Comparison of ENCODE assay signal across 10 cellular contexts in the genomic region with DNA sequence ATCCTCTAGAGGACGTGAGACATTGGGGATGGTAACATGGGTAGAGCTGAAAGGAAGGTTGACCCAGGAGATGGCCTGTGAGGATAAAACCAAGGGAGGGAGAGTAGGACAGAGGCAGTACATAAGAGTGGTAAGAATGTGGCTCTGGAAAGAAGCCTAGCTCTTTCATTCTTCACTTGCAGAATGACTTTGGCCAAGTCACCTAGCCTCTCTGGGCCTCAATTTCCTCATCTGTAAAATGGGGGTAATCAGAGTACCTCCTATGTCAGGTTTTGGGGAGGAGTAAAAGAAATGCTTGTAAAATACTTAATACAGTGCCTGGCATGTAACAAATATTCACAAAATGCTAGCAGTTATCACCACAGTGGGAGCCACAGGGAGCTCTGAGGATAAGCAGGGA. TPM values are rescaled to one million over a fixed set of nuclear protein-coding genes. Genes with fewer than 3 reads are reported as not detected.
DNase-seq lines count a peak whose midpoint lies in the region; ATAC-seq, FAIRE-seq and TF ChIP-seq lines count a peak whose summit lies in the region.
"Had no signal": no experiment of that assay in that cellular context is flagged by ENCODE, and none has a peak within 500 bp of the region (broad histone marks: within the 10 kb centered on the region; RNA-seq: fewer than 3 reads in every experiment).

No MANE protein-coding gene starts in this region.

- no peaks in the 10 kb centered on the region for H3K9me3 Mint-ChIP-seq in activated naive CD4-positive, alpha-beta T cell treated with anti-CD3 and anti-CD28 coated beads, Interleukin-2, amount 50 U/mL, for 72 hours

- ATAC-seq in SK-N-SH treated with all-trans-retinoic acid at 6 μM for 48 hours (no peak), GM18870 (IDR thresholded peaks at IDR 0.05; ENCODE audit: unreplicated experiment) (no peak)
- no peak for ATAC-seq in activated naive CD4-positive, alpha-beta T cell treated with anti-CD3 and anti-CD28 coated beads, Interleukin-2, amount 50 U/mL, for 72 hours

- DNase-seq in SK-N-SH (no peak), keratinocyte (ENCODE audit: low read depth, low spot score) (no peak), NCI-H2227 treated with DMSO at 0.1 percent for 48 hours (lab: John Stamatoyannopoulos, UW) (no peak), kidney tubule cell (ENCODE audit: low spot score) (no peak)
- DNase-seq in activated naive CD4-positive, alpha-beta T cell treated with anti-CD3 and anti-CD28 coated beads, Interleukin-2, amount 50 U/mL, for 72 hours (ENCODE audit: low spot score in 2 of 2) = no peak

- TF ChIP-seq CTCF in SK-N-SH (IDR thresholded peaks at IDR 0.05) = no peak
- no peak for TF ChIP-seq CTCF in keratinocyte (optimal IDR thresholded peaks at IDR 0.05 in 1 of 3, IDR thresholded peaks at IDR 0.05 in 1 of 3, conservative IDR thresholded peaks at IDR 0.05 in 1 of 3; ENCODE audit: extremely low read depth in 1 of 3, insufficient read depth in 2 of 3, low read length in 3 of 3)

- CTCF ChIA-PET in SK-N-SH (lab: Yijun Ruan, JAX) = interaction anchor here (0.6 to 1.7 kb wide), 7 partner anchors 10 to 459 kb away, joined by 3 to 8 read pairs (median 3); no protein-coding TSS in a partner anchor

- H3K4me1 ChIP-seq in SK-N-SH (ENCODE audit: control insufficient read depth in 1 of 2, insufficient read depth in 2 of 2, low read depth in 1 of 2, low read length in 1 of 2) (peaks cover 36 to 45% of the 10 kb centered on the region in 2 experiments), keratinocyte (ENCODE audit: control insufficient read depth, extremely low read depth, insufficient read depth, low read length) (peaks cover 54% of the 10 kb centered on the region), stomach smooth muscle (ENCODE audit: control insufficient read depth, insufficient read depth, low read length) (peaks cover 77% of the 10 kb centered on the region)

- peak overlapping the region; percentile 92 for H3K4me2 ChIP-seq in SK-N-SH
- H3K4me2 ChIP-seq in keratinocyte (ENCODE audit: control insufficient read depth, extremely low read depth, insufficient read depth, low read depth, low read length) = peak overlapping the region; percentile 99

- FAIRE-seq in keratinocyte (lab: Jason Lieb, UNC) = no peak
- FAIRE-seq: A204.1 had no signal

- peaks cover 52% of the 10 kb centered on the region for H3F3A ChIP-seq in SK-N-SH (replicated peaks; ENCODE audit: insufficient read depth)

- H3K9ac ChIP-seq in SK-N-SH (peak overlapping the region; percentile 99; the same call in 1 of the 2 replicates), keratinocyte (ENCODE audit: control insufficient read depth, extremely low read depth, insufficient read depth, low read length) (peak overlapping the region; percentile 66), stomach smooth muscle (ENCODE audit: low read length in 2 of 2) (peak overlapping the region; percentile 72 to 98)

- TF ChIP-seq RAD21 in SK-N-SH (IDR thresholded peaks at IDR 0.05; ENCODE audit: low read length) = no peak

- H3K36me3 Mint-ChIP-seq in activated naive CD4-positive, alpha-beta T cell treated with anti-CD3 and anti-CD28 coated beads, Interleukin-2, amount 50 U/mL, for 72 hours = peaks cover 9% of the 10 kb centered on the region in 2 donors

- no peaks in the 10 kb centered on the region for H3K9me1 ChIP-seq in keratinocyte (ENCODE audit: control insufficient read depth, extremely low read depth, insufficient read depth, low read length)

- POLR2A ChIA-PET in SK-N-SH (lab: Yijun Ruan, JAX) = no interaction called here

- H3K27ac ChIP-seq in SK-N-SH (ENCODE audit: low read depth in 2 of 2, low read length in 1 of 2) (peak overlapping the region; percentile 95 to 100), keratinocyte (ENCODE audit: control insufficient read depth, insufficient read depth, low read length) (peak overlapping the region; percentile 99), stomach smooth muscle (ENCODE audit: low read length) (peak overlapping the region; percentile 92)

- H3K36me3 ChIP-seq in SK-N-SH (replicated peaks in 1 of 2; ENCODE audit: control insufficient read depth in 1 of 2, insufficient read depth in 2 of 2, low read length in 1 of 2) (peaks cover 8 to 20% of the 10 kb centered on the region in 2 experiments), keratinocyte (ENCODE audit: control insufficient read depth in 2 of 2, extremely low read depth in 1 of 2, insufficient read depth in 2 of 2, low read length in 2 of 2) (peaks cover 5 to 13% of the 10 kb centered on the region in 2 experiments), stomach smooth muscle (ENCODE audit: control insufficient read depth in 2 of 2, insufficient read depth in 2 of 2, low read length in 2 of 2) (peaks cover 3 to 13% of the 10 kb centered on the region in 2 donors)

- dilution Hi-C loops in keratinocyte (cut with MboI; ENCODE audit: extremely low pct_ligation_motif_present, low sequenced_read_pairs) = no loop called here

- no peak for TF ChIP-seq EP300 in SK-N-SH (IDR thresholded peaks at IDR 0.05; ENCODE audit: borderline replicate concordance in 1 of 2, low read depth in 1 of 2, low read length in 1 of 2)

- peak overlapping the region; percentile 66 to 67 for H3K4me3 ChIP-seq in SK-N-SH (ENCODE audit: low read depth in 2 of 2, low read length in 1 of 2)
- peak overlapping the region in 2 of 3 experiments; percentile 67 to 71 for H3K4me3 ChIP-seq in keratinocyte (ENCODE audit: control insufficient read depth in 2 of 3, extremely low read depth in 1 of 3, insufficient read depth in 2 of 3, low read depth in 1 of 3, low read length in 3 of 3)
- peak overlapping the region; percentile 69 to 87 for H3K4me3 ChIP-seq in stomach smooth muscle (ENCODE audit: low read length in 2 of 2)

- no peaks in the 10 kb centered on the region for H3K9me2 ChIP-seq in SK-N-SH

- peaks cover 46% of the 10 kb centered on the region for H4K20me1 ChIP-seq in SK-N-SH (ENCODE audit: insufficient read depth)
- peaks cover 3% of the 10 kb centered on the region for H4K20me1 ChIP-seq in keratinocyte (ENCODE audit: control insufficient read depth, extremely low read depth, insufficient read depth, low read length)

- H3K79me2 ChIP-seq in SK-N-SH (ENCODE audit: insufficient read depth) = peaks cover 71% of the 10 kb centered on the region
- peaks cover 24% of the 10 kb centered on the region for H3K79me2 ChIP-seq in keratinocyte (ENCODE audit: control insufficient read depth, insufficient read depth, low read length)

- H3K9me3 ChIP-seq in SK-N-SH (no peaks in the 10 kb centered on the region), keratinocyte (ENCODE audit: control insufficient read depth, low read depth, low read length) (no peaks in the 10 kb centered on the region), stomach smooth muscle (ENCODE audit: control insufficient read depth in 2 of 2, low read length in 2 of 2) (no peaks in the 10 kb centered on the region)

- 71% methylated on average over 1 of the region's 1 CpG for WGBS in SK-N-SH (ENCODE audit: low lambda C conversion rate)

- H2AFZ ChIP-seq in SK-N-SH (ENCODE audit: low read depth) = no peak overlapping the region
- no peak overlapping the region for H2AFZ ChIP-seq in keratinocyte (ENCODE audit: control insufficient read depth, low read length)

- H3K27ac Mint-ChIP-seq in activated naive CD4-positive, alpha-beta T cell treated with anti-CD3 and anti-CD28 coated beads, Interleukin-2, amount 50 U/mL, for 72 hours = peak overlapping the region; percentile 80 to 96

- no peaks in the 10 kb centered on the region for H3K27me3 ChIP-seq in SK-N-SH (ENCODE audit: insufficient read depth)
- H3K27me3 ChIP-seq in keratinocyte (ENCODE audit: control insufficient read depth, extremely low read depth, insufficient read depth, low read length) = no peaks in the 10 kb centered on the region
- H3K27me3 ChIP-seq in stomach smooth muscle (ENCODE audit: control insufficient read depth in 1 of 2, insufficient read depth in 2 of 2, low read length in 2 of 2) = no peaks in the 10 kb centered on the region

RNA-seq across cellular contexts. Expression of a gene that starts 6.9 kb away (rescaled TPM):
- polyA plus RNA-seq in SK-N-SH (2012; rRNA removed) = 1.4 and 2.6 TPM in 2 replicates
- 1.5 and 2.1 TPM in 2 replicates for polyA plus RNA-seq in SK-N-SH (2012; cell fraction: cytosol; rRNA removed)
- 12.6 and 12.7 TPM in 2 replicates for polyA plus RNA-seq in SK-N-SH (2012; cell fraction: nucleus; rRNA removed)
- total RNA-seq in activated naive CD4-positive, alpha-beta T cell treated with anti-CD3 and anti-CD28 coated beads, Interleukin-2, amount 50 U/mL, for 72 hours = 10 to 100 TPM; 34.9 to 41.2 TPM
- polyA plus RNA-seq in keratinocyte = 1.0 to 1.6 TPM (median 1.4 TPM) in 3 replicates
- polyA plus RNA-seq in keratinocyte (2011; ENCODE audit: low read depth) = 8.2 TPM
- polyA plus RNA-seq in keratinocyte (2011; cell fraction: cytosol; rRNA removed) = 1.0 and 1.6 TPM in 2 replicates
- 11.7 and 18.0 TPM in 2 replicates for polyA plus RNA-seq in keratinocyte (2011; cell fraction: nucleus; rRNA removed)
- polyA plus RNA-seq in keratinocyte (2012; ENCODE audit: low replicate concordance) = 9.1 and 12.5 TPM in 2 replicates
- polyA minus RNA-seq in keratinocyte = 2.3 to 8.4 TPM (median 5.9 TPM) in 3 replicates
- polyA minus RNA-seq in keratinocyte (2011; cell fraction: cytosol; rRNA and poly(A)+ RNA removed) = 4.0 TPM
- polyA minus RNA-seq in keratinocyte (2011; cell fraction: nucleus; rRNA and poly(A)+ RNA removed) = 18.1 and 23.6 TPM in 2 replicates

RNA-seq across cellular contexts. Expression of a gene that starts 14.0 kb away (rescaled TPM):
- 0.83 and 1.2 TPM in 2 replicates for polyA plus RNA-seq in SK-N-SH (2012; rRNA removed)
- polyA plus RNA-seq in SK-N-SH (2012; cell fraction: cytosol; rRNA removed) = 0.18 and 0.53 TPM in 2 replicates
- polyA plus RNA-seq in SK-N-SH (2012; cell fraction: nucleus; rRNA removed) = 10.9 and 14.0 TPM in 2 replicates
- 1 to 10 TPM; 1.3 to 1.8 TPM for total RNA-seq in activated naive CD4-positive, alpha-beta T cell treated with anti-CD3 and anti-CD28 coated beads, Interleukin-2, amount 50 U/mL, for 72 hours
- polyA plus RNA-seq in keratinocyte = 0.14 to 0.45 TPM (median 0.24 TPM) in 3 replicates
- not detected for polyA plus RNA-seq in keratinocyte (2011; ENCODE audit: low read depth)
- 0.09 and 0.16 TPM in 2 replicates for polyA plus RNA-seq in keratinocyte (2011; cell fraction: cytosol; rRNA removed)
- polyA plus RNA-seq in keratinocyte (2011; cell fraction: nucleus; rRNA removed) = 2.1 and 3.6 TPM in 2 replicates
- polyA plus RNA-seq in keratinocyte (2012; ENCODE audit: low replicate concordance) = 0.36 and 1.5 TPM in 2 replicates
- polyA minus RNA-seq in keratinocyte = not detected in 3 replicates
- not detected for polyA minus RNA-seq in keratinocyte (2011; cell fraction: cytosol; rRNA and poly(A)+ RNA removed)
- polyA minus RNA-seq in keratinocyte (2011; cell fraction: nucleus; rRNA and poly(A)+ RNA removed) = 2.6 TPM in 1 of 2 replicates, not detected in the other
- total RNA-seq: RPMI7951 had no signal

RNA-seq across cellular contexts. Expression of a gene that starts 16.5 kb away (rescaled TPM):
- polyA plus RNA-seq in SK-N-SH (2012; rRNA removed) = 133 and 202 TPM in 2 replicates
- 105 and 121 TPM in 2 replicates for polyA plus RNA-seq in SK-N-SH (2012; cell fraction: cytosol; rRNA removed)
- 74.0 and 122 TPM in 2 replicates for polyA plus RNA-seq in SK-N-SH (2012; cell fraction: nucleus; rRNA removed)
- total RNA-seq in activated naive CD4-positive, alpha-beta T cell treated with anti-CD3 and anti-CD28 coated beads, Interleukin-2, amount 50 U/mL, for 72 hours = 100 to 1,000 TPM in 1 of 2 donors, 10 to 100 TPM in 1; 91.4 to 103 TPM
- 41.0 to 130 TPM (median 70.9 TPM) in 3 replicates for polyA plus RNA-seq in keratinocyte
- 31.0 TPM for polyA plus RNA-seq in keratinocyte (2011; ENCODE audit: low read depth)
- polyA plus RNA-seq in keratinocyte (2011; cell fraction: cytosol; rRNA removed) = 30.0 and 56.4 TPM in 2 replicates
- polyA plus RNA-seq in keratinocyte (2011; cell fraction: nucleus; rRNA removed) = 21.9 and 22.5 TPM in 2 replicates
- polyA plus RNA-seq in keratinocyte (2012; ENCODE audit: low replicate concordance) = 51.7 and 115 TPM in 2 replicates
- 11.5 to 53.1 TPM (median 28.6 TPM) in 3 replicates for polyA minus RNA-seq in keratinocyte
- polyA minus RNA-seq in keratinocyte (2011; cell fraction: cytosol; rRNA and poly(A)+ RNA removed) = 221 TPM
- 8.3 and 23.7 TPM in 2 replicates for polyA minus RNA-seq in keratinocyte (2011; cell fraction: nucleus; rRNA and poly(A)+ RNA removed)

RNA-seq across cellular contexts. Expression of a gene that starts 16.9 kb away (rescaled TPM):
- 8.8 and 9.8 TPM in 2 replicates for polyA plus RNA-seq in SK-N-SH (2012; rRNA removed)
- polyA plus RNA-seq in SK-N-SH (2012; cell fraction: cytosol; rRNA removed) = 8.5 and 9.4 TPM in 2 replicates
- polyA plus RNA-seq in SK-N-SH (2012; cell fraction: nucleus; rRNA removed) = 11.6 and 16.8 TPM in 2 replicates
- 10 to 100 TPM in 1 of 2 donors, 1 to 10 TPM in 1; 8.0 to 20.2 TPM for total RNA-seq in activated naive CD4-positive, alpha-beta T cell treated with anti-CD3 and anti-CD28 coated beads, Interleukin-2, amount 50 U/mL, for 72 hours
- polyA plus RNA-seq in keratinocyte = 9.0 to 14.8 TPM (median 12.4 TPM) in 3 replicates
- 3.5 TPM for polyA plus RNA-seq in keratinocyte (2011; ENCODE audit: low read depth)
- polyA plus RNA-seq in keratinocyte (2011; cell fraction: cytosol; rRNA removed) = 7.8 and 10.9 TPM in 2 replicates
- 15.4 and 19.2 TPM in 2 replicates for polyA plus RNA-seq in keratinocyte (2011; cell fraction: nucleus; rRNA removed)
- polyA plus RNA-seq in keratinocyte (2012; ENCODE audit: low replicate concordance) = 6.5 and 9.8 TPM in 2 replicates
- 6.2 to 12.7 TPM (median 6.7 TPM) in 3 replicates for polyA minus RNA-seq in keratinocyte
- 9.8 TPM for polyA minus RNA-seq in keratinocyte (2011; cell fraction: cytosol; rRNA and poly(A)+ RNA removed)
- polyA minus RNA-seq in keratinocyte (2011; cell fraction: nucleus; rRNA and poly(A)+ RNA removed) = 5.5 and 9.0 TPM in 2 replicates

RNA-seq across cellular contexts. Expression of a gene that starts 47.7 kb away (rescaled TPM):
- polyA plus RNA-seq in SK-N-SH (2012; rRNA removed) = 55.2 and 56.2 TPM in 2 replicates
- polyA plus RNA-seq in SK-N-SH (2012; cell fraction: cytosol; rRNA removed) = 26.4 and 34.7 TPM in 2 replicates
- polyA plus RNA-seq in SK-N-SH (2012; cell fraction: nucleus; rRNA removed) = 200 and 219 TPM in 2 replicates
- 100 to 1,000 TPM; 182 to 212 TPM for total RNA-seq in activated naive CD4-positive, alpha-beta T cell treated with anti-CD3 and anti-CD28 coated beads, Interleukin-2, amount 50 U/mL, for 72 hours
- 27.8 to 30.1 TPM (median 28.1 TPM) in 3 replicates for polyA plus RNA-seq in keratinocyte
- polyA plus RNA-seq in keratinocyte (2011; ENCODE audit: low read depth) = 19.1 TPM
- 21.7 and 36.9 TPM in 2 replicates for polyA plus RNA-seq in keratinocyte (2011; cell fraction: cytosol; rRNA removed)
- polyA plus RNA-seq in keratinocyte (2011; cell fraction: nucleus; rRNA removed) = 110 and 113 TPM in 2 replicates
- 21.0 and 81.2 TPM in 2 replicates for polyA plus RNA-seq in keratinocyte (2012; ENCODE audit: low replicate concordance)
- 51.0 to 122 TPM (median 65.2 TPM) in 3 replicates for polyA minus RNA-seq in keratinocyte
- polyA minus RNA-seq in keratinocyte (2011; cell fraction: cytosol; rRNA and poly(A)+ RNA removed) = 83.5 TPM
- polyA minus RNA-seq in keratinocyte (2011; cell fraction: nucleus; rRNA and poly(A)+ RNA removed) = 50.3 and 60.0 TPM in 2 replicates
